Comparison of ENCODE assay signal across 8 cellular contexts in genomic region chr20:63627700-63628245, GRCh38. TPM values are rescaled to one million over a fixed set of nuclear protein-coding genes. Genes with fewer than 3 reads are reported as not detected.
DNase-seq lines count a peak whose midpoint lies in the region; ATAC-seq and TF ChIP-seq lines count a peak whose summit lies in the region.

No MANE protein-coding gene starts in this region.

- no peak for TF ChIP-seq CTCF in CD8-positive, alpha-beta T cell (IDR thresholded peaks at IDR 0.05)
- TF ChIP-seq CTCF in esophagus squamous epithelium (IDR thresholded peaks at IDR 0.05) (no peak), neutrophil (IDR thresholded peaks at IDR 0.05) (no peak)

- peak; percentile 3 for ATAC-seq in CD8-positive, alpha-beta T cell
- ATAC-seq in HG02623 (IDR thresholded peaks at IDR 0.05; ENCODE audit: unreplicated experiment) (no peak), GM19397 (IDR thresholded peaks at IDR 0.05; ENCODE audit: unreplicated experiment) (no peak)

- no peaks in the 10 kb centered on the region for H3K27me3 ChIP-seq in CD8-positive, alpha-beta T cell (ENCODE audit: insufficient read depth, low read length)
- H3K27me3 ChIP-seq in esophagus squamous epithelium (no peaks in the 10 kb centered on the region), neutrophil (no peaks in the 10 kb centered on the region)

- peak overlapping the region; percentile 100 for H3K4me3 ChIP-seq in CD8-positive, alpha-beta T cell (ENCODE audit: low read depth, low read length)
- H3K4me3 ChIP-seq in SK-N-MC = peak overlapping the region; percentile 98
- H3K4me3 ChIP-seq in esophagus squamous epithelium = peak overlapping the region; percentile 83 to 98 (median 96)
- peak overlapping the region; percentile 95 to 100 for H3K4me3 ChIP-seq in neutrophil (ENCODE audit: low read depth in 1 of 2, low read length in 1 of 2)

- peaks cover 45% of the 10 kb centered on the region for H3K4me1 ChIP-seq in CD8-positive, alpha-beta T cell (ENCODE audit: insufficient read depth, low read length)
- H3K4me1 ChIP-seq in esophagus squamous epithelium = peaks cover 12 to 39% (median 17%) of the 10 kb centered on the region in 3 donors
- peaks cover 35 to 36% of the 10 kb centered on the region in 2 experiments for H3K4me1 ChIP-seq in neutrophil (ENCODE audit: control insufficient read depth in 1 of 2, insufficient read depth in 1 of 2, low read depth in 1 of 2, low read length in 1 of 2)

- peaks cover 22% of the 10 kb centered on the region for H3K36me3 Mint-ChIP-seq in CD8-positive, alpha-beta T cell

- whole genome bisulfite sequencing in esophagus squamous epithelium, 2 donors = 0% methylated on average over 3 to 5 of the region's 32 CpGs

- H3K9ac ChIP-seq in SK-N-MC (ENCODE audit: insufficient read length) = peak overlapping the region; percentile 89

- H3K27ac Mint-ChIP-seq in CD8-positive, alpha-beta T cell = peak overlapping the region; percentile 93

- no peaks in the 10 kb centered on the region for H3K27me3 Mint-ChIP-seq in CD8-positive, alpha-beta T cell (ENCODE audit: low read depth)

- intact Hi-C loops in CD8-positive, alpha-beta T cell (cut with DNase I, micrococcal nuclease) = loop anchor here (1.0 to 10.0 kb wide), 9 partner anchors 8 to 833 kb away; partner anchors contain the start of genes PTK6 (in 2 of the 2), STMN3 (in 2 of the 2), DNAJC5 (in 1 of the 2) and LIME1 (in 1 of the 2)
- intact Hi-C loops in esophagus squamous epithelium (cut with DNase I) = no loop called here

- CTCF ChIA-PET in CD8-positive, alpha-beta T cell (lab: Charles Lee) = interaction anchor here (1.9 kb wide), 1 partner anchor 14 kb away, joined by 11 read pairs; no protein-coding TSS in a partner anchor

- no peaks in the 10 kb centered on the region for H3K36me3 ChIP-seq in CD8-positive, alpha-beta T cell (ENCODE audit: insufficient read depth, low read length)
- H3K36me3 ChIP-seq in SK-N-MC (ENCODE audit: insufficient read depth, low read length) (no peaks in the 10 kb centered on the region), esophagus squamous epithelium (no peaks in the 10 kb centered on the region), neutrophil (peaks cover 4% of the 10 kb centered on the region)

- H3K4me3 Mint-ChIP-seq in CD8-positive, alpha-beta T cell = peak overlapping the region; percentile 97

- TF ChIP-seq POLR2A in esophagus squamous epithelium (IDR thresholded peaks at IDR 0.05) (no peak), erythroblast (IDR thresholded peaks at IDR 0.05; ENCODE audit: low read length) (no peak)

- H3K9me3 ChIP-seq in CD8-positive, alpha-beta T cell (ENCODE audit: low read length) = no peaks in the 10 kb centered on the region
- H3K9me3 ChIP-seq in SK-N-MC (ENCODE audit: low read depth, low read length) (no peaks in the 10 kb centered on the region), esophagus squamous epithelium (no peaks in the 10 kb centered on the region), neutrophil (no peaks in the 10 kb centered on the region)

- H3K27ac ChIP-seq in CD8-positive, alpha-beta T cell (ENCODE audit: low read depth, low read length) = peak overlapping the region; percentile 91
- H3K27ac ChIP-seq in SK-N-MC = peak overlapping the region; percentile 74; the same call in 1 of the 2 replicates
- H3K27ac ChIP-seq in esophagus squamous epithelium = peak overlapping the region; percentile 97 to 100 (median 98)
- H3K27ac ChIP-seq in neutrophil = peak overlapping the region; percentile 97

- POLR2A ChIA-PET in CD8-positive, alpha-beta T cell (lab: Charles Lee) = interaction anchor here (0.7 to 4.8 kb wide), 11 partner anchors 8 to 113 kb away, joined by 3 to 150 read pairs (median 5); partner anchors contain the start of genes ARFRP1, HELZ2, LIME1 and STMN3

- no peaks in the 10 kb centered on the region for H3K9me3 Mint-ChIP-seq in CD8-positive, alpha-beta T cell

- H3K4me1 Mint-ChIP-seq in CD8-positive, alpha-beta T cell (ENCODE audit: low read depth) = peaks cover 42% of the 10 kb centered on the region

- peak in 1 of 7 experiments; percentile 35 for DNase-seq in CD8-positive, alpha-beta T cell
- DNase-seq in SK-N-MC (ENCODE audit: low read depth, low spot score) (no peak), esophagus squamous epithelium (lab: John Stamatoyannopoulos, UW) (no peak), erythroblast (lab: John Stamatoyannopoulos, UW) (no peak), DMS79 (lab: John Stamatoyannopoulos, UW) (no peak)

RNA-seq across cellular contexts. Expression of gene GMEB2, which starts 0.9 kb away (rescaled TPM):
- 10 to 100 TPM; 31.4 to 33.8 TPM for total RNA-seq in CD8-positive, alpha-beta T cell
- 10 to 100 TPM in 3 of 4 donors, 1 to 10 TPM in 1; 7.2 to 12.0 (median 11.0) TPM for total RNA-seq in esophagus squamous epithelium

RNA-seq across cellular contexts. Expression of gene STMN3, which starts 25.5 kb away (rescaled TPM):
- total RNA-seq in CD8-positive, alpha-beta T cell = 10 to 100 TPM; 64.2 to 65.9 TPM
- 1 to 10 TPM; 1.9 to 8.4 (median 4.5) TPM for total RNA-seq in esophagus squamous epithelium

RNA-seq across cellular contexts. Expression of gene RTEL1, which starts 30.3 kb away (rescaled TPM):
- total RNA-seq in CD8-positive, alpha-beta T cell = 10 to 100 TPM; 21.4 to 24.9 TPM
- 10 to 100 TPM in 2 of 4 donors, 1 to 10 TPM in 2; 6.4 to 22.7 (median 12.8) TPM for total RNA-seq in esophagus squamous epithelium

RNA-seq across cellular contexts. Expression of gene HELZ2, which starts 53.7 kb away (rescaled TPM):
- total RNA-seq in CD8-positive, alpha-beta T cell = 10 to 100 TPM; 43.3 to 48.0 TPM
- total RNA-seq in esophagus squamous epithelium = 10 to 100 TPM; 23.7 to 37.6 (median 31.2) TPM

Comparison
In these comparisons a context has a peak if more than half of its experiments do, and no peak if none do; other contexts are left out.
1. RNA of gene STMN3, which starts 25.5 kb away (total RNA-seq): 64.2 to 65.9 TPM in CD8-positive, alpha-beta T cell; 1.9 to 8.4 TPM in esophagus squamous epithelium; every median in the first group is over 4 times any median in the second.
2. Peak in every context shown above with its lines, with median percentiles within 50 percentile points of each other: H3K27ac ChIP-seq and H3K4me3 ChIP-seq.